ENCODE assay signal across 8 cellular contexts in genomic region chr19:45717131-45717982, GRCh38. TPM values are rescaled to one million over a fixed set of nuclear protein-coding genes. Genes with fewer than 3 reads are reported as not detected.
DNase-seq lines count a peak whose midpoint lies in the region; ATAC-seq, FAIRE-seq and TF ChIP-seq lines count a peak whose summit lies in the region.

No MANE protein-coding gene starts in this region.

- no peaks in the 10 kb centered on the region for H3K27me3 Mint-ChIP-seq in astrocyte (ENCODE audit: low read depth, unreplicated experiment)

- DNase-seq in NCI-H1930 (lab: John Stamatoyannopoulos, UW) (peak; percentile 98 to 99), T-helper 22 cell (ENCODE audit: low read depth) (peak; percentile 98), astrocyte (ENCODE audit: low read depth) (peak; percentile 95), right cardiac atrium (peak; percentile 99 to 100 (median 99)), psoas muscle (peak; percentile 99 to 100), urothelium cell line (ENCODE audit: low spot score) (peak; percentile 97)

- FAIRE-seq in astrocyte (lab: Jason Lieb, UNC) (no peak), urothelium cell line (lab: Jason Lieb, UNC) (peak; percentile 82)

- H2AFZ ChIP-seq in astrocyte (ENCODE audit: low read depth, low read length): peak overlapping the region; percentile 83

- peak overlapping the region; percentile 98 for H3K4me2 ChIP-seq in astrocyte (ENCODE audit: low read length)

- H3K79me2 ChIP-seq in astrocyte (ENCODE audit: insufficient read depth, low read length): peaks cover 84% of the 10 kb centered on the region

- H3K36me3 ChIP-seq in astrocyte (ENCODE audit: insufficient read depth, low read length): peaks cover 7% of the 10 kb centered on the region
- no peaks in the 10 kb centered on the region for H3K36me3 ChIP-seq in psoas muscle (ENCODE audit: insufficient read depth in 1 of 2, low read depth in 1 of 2)

- H3K9me3 Mint-ChIP-seq in astrocyte (ENCODE audit: unreplicated experiment): no peaks in the 10 kb centered on the region

- H3K4me3 ChIP-seq in astrocyte (ENCODE audit: insufficient read depth, low read depth, low read length): peak overlapping the region; percentile 88
- H3K4me3 ChIP-seq in right cardiac atrium (ENCODE audit: low read length): peak overlapping the region; percentile 60
- H3K4me3 ChIP-seq in psoas muscle: peak overlapping the region; percentile 84

- H3K27ac Mint-ChIP-seq in astrocyte (ENCODE audit: unreplicated experiment): peak overlapping the region; percentile 96

- H3K27ac ChIP-seq in astrocyte (ENCODE audit: low read depth, low read length) (peak overlapping the region; percentile 86), right cardiac atrium (ENCODE audit: low read length) (peak overlapping the region; percentile 88), psoas muscle (peak overlapping the region; percentile 94)

- no peaks in the 10 kb centered on the region for H3K27me3 ChIP-seq in astrocyte (ENCODE audit: insufficient read depth, low read length)
- no peaks in the 10 kb centered on the region for H3K27me3 ChIP-seq in right cardiac atrium (ENCODE audit: control insufficient read depth, insufficient read depth)
- H3K27me3 ChIP-seq in psoas muscle (ENCODE audit: insufficient read depth in 3 of 3, low read length in 2 of 3): no peaks in the 10 kb centered on the region

- peak overlapping the region; percentile 93 for H3K4me3 Mint-ChIP-seq in astrocyte (ENCODE audit: unreplicated experiment)

- H3K4me1 Mint-ChIP-seq in astrocyte (ENCODE audit: low read depth, unreplicated experiment): peaks cover 29% of the 10 kb centered on the region

- peaks cover 23% of the 10 kb centered on the region for H3K4me1 ChIP-seq in astrocyte (ENCODE audit: insufficient read depth, low read length)
- peaks cover 7% of the 10 kb centered on the region for H3K4me1 ChIP-seq in right cardiac atrium (ENCODE audit: control insufficient read depth, insufficient read depth, low read length)
- peaks cover 14% of the 10 kb centered on the region for H3K4me1 ChIP-seq in psoas muscle

- no peaks in the 10 kb centered on the region for H4K20me1 ChIP-seq in astrocyte (ENCODE audit: insufficient read depth, low read length)

- peaks cover 15% of the 10 kb centered on the region for H3K36me3 Mint-ChIP-seq in astrocyte (ENCODE audit: low read depth, unreplicated experiment)

- intact Hi-C loops in right cardiac atrium (cut with DNase I): loop anchor here in 1 of 4 donors (10.0 kb wide), 1 partner anchor 47 kb away; the partner anchor contains the start of gene SIX5
- intact Hi-C loops in psoas muscle (cut with DNase I): no loop called here

- TF ChIP-seq CTCF in astrocyte (IDR thresholded peaks at IDR 0.05; ENCODE audit: insufficient read depth, low read depth, low read length) (no peak), psoas muscle (IDR thresholded peaks at IDR 0.05) (no peak)

- peak overlapping the region; percentile 86 for H3K9ac ChIP-seq in astrocyte (ENCODE audit: low read length)

- ATAC-seq in GM18499 (IDR thresholded peaks at IDR 0.05; ENCODE audit: insufficient read depth, unreplicated experiment): peak; percentile 71
- ATAC-seq in HG02970 (IDR thresholded peaks at IDR 0.05; ENCODE audit: low FRiP score, unreplicated experiment): peak; percentile 94
- peak; percentile 96 to 98 for ATAC-seq in right cardiac atrium
- peak; percentile 96 to 98 (median 97) for ATAC-seq in psoas muscle

- under 1% methylated on average over 51 of the region's 51 CpGs for WGBS in right cardiac atrium
- 0 to 1% (median 0%) methylated on average over 49 to 51 of the region's 51 CpGs for WGBS in psoas muscle, 3 donors

- no peaks in the 10 kb centered on the region for H3K9me3 ChIP-seq in astrocyte (ENCODE audit: insufficient read depth, low read depth, low read length)
- H3K9me3 ChIP-seq in right cardiac atrium (ENCODE audit: control insufficient read depth, low read length): no peaks in the 10 kb centered on the region
- H3K9me3 ChIP-seq in psoas muscle: no peaks in the 10 kb centered on the region

RNA-seq across cellular contexts. Expression of gene FBXO46, which starts 13.3 kb away (rescaled TPM):
- total RNA-seq in astrocyte: 19.6 and 21.1 TPM in 2 replicates
- 10 to 100 TPM; 11.4 to 13.2 (median 12.6) TPM for total RNA-seq in right cardiac atrium
- 9.4 TPM for polyA plus RNA-seq in right cardiac atrium
- total RNA-seq in psoas muscle: 10 to 100 TPM in 2 of 4 donors, 1 to 10 TPM in 2; 6.4 to 13.0 (median 9.9) TPM
- polyA plus RNA-seq in psoas muscle: 1 to 10 TPM; 4.6 to 9.5 (median 5.0) TPM

RNA-seq across cellular contexts. Expression of gene MEIOSIN, which starts 15.9 kb away (rescaled TPM):
- not detected in 2 replicates for total RNA-seq in astrocyte
- total RNA-seq in right cardiac atrium: under 1 TPM; 0.15 to 0.76 (median 0.30) TPM
- polyA plus RNA-seq in right cardiac atrium: 0.41 TPM
- not detected for total RNA-seq in psoas muscle
- under 1 TPM in 1 of 3 donors, not detected in 2; 0.01 TPM for polyA plus RNA-seq in psoas muscle

RNA-seq across cellular contexts. Expression of gene QPCTL, which starts 24.9 kb away (rescaled TPM):
- 21.8 and 23.4 TPM in 2 replicates for total RNA-seq in astrocyte
- total RNA-seq in right cardiac atrium: 1 to 10 TPM; 2.5 to 3.3 (median 3.1) TPM
- 2.7 TPM for polyA plus RNA-seq in right cardiac atrium
- total RNA-seq in psoas muscle: 1 to 10 TPM in 2 of 4 donors, under 1 TPM in 2; 0.84 to 1.6 (median 1.1) TPM
- polyA plus RNA-seq in psoas muscle: 1 to 10 TPM in 1 of 3 donors, under 1 TPM in 2; 0.41 to 1.6 (median 0.84) TPM

RNA-seq across cellular contexts. Expression of gene SNRPD2, which starts 25.6 kb away (rescaled TPM):
- total RNA-seq in astrocyte: 416 and 459 TPM in 2 replicates
- total RNA-seq in right cardiac atrium: 100 to 1,000 TPM; 246 to 297 (median 285) TPM
- 281 TPM for polyA plus RNA-seq in right cardiac atrium
- total RNA-seq in psoas muscle: 100 to 1,000 TPM; 205 to 243 (median 222) TPM
- 100 to 1,000 TPM; 251 to 368 (median 326) TPM for polyA plus RNA-seq in psoas muscle

RNA-seq across cellular contexts. Expression of gene GIPR, which starts 49.3 kb away (rescaled TPM):
- total RNA-seq in astrocyte (4.4 and 4.6 TPM in 2 replicates), right cardiac atrium (10 to 100 TPM in 3 of 4 donors, 1 to 10 TPM in 1; 8.5 to 16.7 (median 12.5) TPM), psoas muscle (not detected)
- polyA plus RNA-seq in right cardiac atrium (8.7 TPM), psoas muscle (under 1 TPM in 2 of 3 donors, not detected in 1; under 0.01 to 0.08 TPM)

Comparison
In these comparisons a context has a peak if more than half of its experiments do, and no peak if none do; other contexts are left out.
1. Peak in every context shown above with its lines: DNase-seq, ATAC-seq, H3K4me3 ChIP-seq and H3K27ac ChIP-seq.